ENCODE assay signal across 9 cellular contexts in the genomic region with DNA sequence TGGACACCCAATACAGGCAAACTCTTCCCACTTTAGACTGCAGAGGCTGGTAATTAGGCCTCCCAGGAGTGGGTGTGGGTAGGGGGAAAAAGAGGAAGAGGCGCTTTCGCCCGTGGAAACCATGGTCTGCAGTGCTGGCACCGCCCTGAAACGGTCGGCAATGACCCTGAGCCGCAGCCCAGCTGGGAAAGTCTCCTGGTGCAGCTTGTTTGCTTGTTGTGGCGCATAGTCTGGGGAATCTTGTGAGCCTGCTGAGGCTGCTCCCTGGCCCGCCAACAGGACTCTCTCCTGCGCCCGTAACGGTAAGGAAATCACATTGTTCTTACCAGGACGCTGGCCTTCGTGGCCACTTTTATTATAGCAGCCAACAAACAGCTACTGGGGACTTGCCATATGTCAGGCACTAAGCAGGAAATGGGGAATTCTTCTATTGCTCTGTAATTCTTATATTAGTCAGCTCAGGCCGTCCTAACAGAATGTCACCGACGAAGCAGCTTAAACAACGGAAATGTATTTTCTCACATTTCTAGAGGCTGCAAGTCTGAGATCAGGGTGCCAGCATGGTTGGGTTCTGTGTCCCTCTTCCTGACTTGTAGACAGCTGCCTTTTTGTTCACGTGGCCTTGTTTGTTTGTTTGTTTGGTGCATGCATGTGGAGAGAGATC. TPM values are rescaled to one million over a fixed set of nuclear protein-coding genes. Genes with fewer than 3 reads are reported as not detected.
A peak's percentile ranks its signal among the peaks of the same experiment; 100 is the strongest.
DNase-seq lines count a peak whose midpoint lies in the region; ATAC-seq and TF ChIP-seq lines count a peak whose summit lies in the region.
"Had no signal": no experiment of that assay in that cellular context is flagged by ENCODE, and none has a peak within 500 bp of the region (broad histone marks: within the 10 kb centered on the region; RNA-seq: fewer than 3 reads in every experiment).

No MANE protein-coding gene starts in this region.

- H3K9me3 ChIP-seq in psoas muscle: no peaks in the 10 kb centered on the region

- no peak for TF ChIP-seq CTCF in psoas muscle (IDR thresholded peaks at IDR 0.05)
- TF ChIP-seq CTCF in GM13977 (IDR thresholded peaks at IDR 0.05; ENCODE audit: extremely low read depth, insufficient read depth, missing control alignments): no peak

- in situ Hi-C loops in GM13977 (cut with MboI; ENCODE audit: low pct_unique_long_range_greater_than_20kb, low sequenced_read_pairs, unreplicated experiment): no loop called here

- peak overlapping the region; percentile 55 for H3K27ac ChIP-seq in psoas muscle

- no peaks in the 10 kb centered on the region for H3K36me3 ChIP-seq in psoas muscle (ENCODE audit: insufficient read depth in 1 of 2, low read depth in 1 of 2)

- no peaks in the 10 kb centered on the region for H3K4me1 ChIP-seq in psoas muscle

- peak; percentile 69 for ATAC-seq in GM18867 (IDR thresholded peaks at IDR 0.05; ENCODE audit: unreplicated experiment)
- ATAC-seq in HG02973 (IDR thresholded peaks at IDR 0.05; ENCODE audit: unreplicated experiment): peak; percentile 79
- peak in 2 of 4 donors; percentile 42 to 47 for ATAC-seq in psoas muscle
- ATAC-seq: K562 had no signal

- 51 to 56% (median 54%) methylated on average over 19 of the region's 19 CpGs for WGBS in psoas muscle, 3 donors

- no peaks in the 10 kb centered on the region for H3K27me3 ChIP-seq in psoas muscle (ENCODE audit: insufficient read depth in 3 of 3, low read length in 2 of 3)

- peak; percentile 40 for DNase-seq in cerebellar cortex (ENCODE audit: low spot score)
- DNase-seq in psoas muscle: no peak
- DNase-seq in NCI-H2029 treated with DMSO at 0.1 percent for 48 hours (lab: John Stamatoyannopoulos, UW): no peak
- DNase-seq in GM13977 (ENCODE audit: low spot score): no peak
- no peak for DNase-seq in DMS 273 treated with DMSO at 0.1 percent for 48 hours (lab: John Stamatoyannopoulos, UW)
- DNase-seq in activated naive CD4-positive, alpha-beta T cell (lab: John Stamatoyannopoulos, UW): no peak

- no peak overlapping the region for H3K4me3 ChIP-seq in psoas muscle
- H3K4me3 ChIP-seq: K562 had no signal

- intact Hi-C loops in psoas muscle (cut with DNase I): no loop called here

RNA-seq across cellular contexts. Expression of a gene that starts 52.5 kb away (rescaled TPM):
- 1 to 10 TPM; 3.8 to 8.7 (median 5.1) TPM for total RNA-seq in psoas muscle
- polyA plus RNA-seq in psoas muscle: 1 to 10 TPM; 1.2 to 2.9 (median 1.5) TPM
